Comparison of ENCODE assay signal across 14 cellular contexts in genomic region chr22:48096846-48097665, GRCh38.
DNase-seq lines count a peak whose midpoint lies in the region; ATAC-seq, FAIRE-seq and TF ChIP-seq lines count a peak whose summit lies in the region.
"Had no signal": no experiment of that assay in that cellular context is flagged by ENCODE, and none has a peak within 500 bp of the region (broad histone marks: within the 10 kb centered on the region; RNA-seq: fewer than 3 reads in every experiment).

No MANE protein-coding gene starts in this region.

- H3K4me3 ChIP-seq in coronary artery: no peak overlapping the region
- no peak overlapping the region for H3K4me3 ChIP-seq in suprapubic skin
- H3K4me3 ChIP-seq in kidney (ENCODE audit: low read length in 2 of 2): no peak overlapping the region
- H3K4me3 ChIP-seq: right atrium auricular region, transverse colon had no signal

- H3K4me1 Mint-ChIP-seq in activated T-cell treated with anti-CD3 and anti-CD28 coated beads, Interleukin-2, amount 50 U/mL, for 24 hours (ENCODE audit: low read depth): peaks cover 25% of the 10 kb centered on the region
- H3K4me1 Mint-ChIP-seq in IgD-negative memory B cell: peaks cover 34 to 40% (median 35%) of the 10 kb centered on the region in 3 donors

- H3K27me3 ChIP-seq in suprapubic skin: peaks cover 18% of the 10 kb centered on the region
- H3K27me3 ChIP-seq: right atrium auricular region, transverse colon had no signal

- ATAC-seq in HG03442 (IDR thresholded peaks at IDR 0.05; ENCODE audit: unreplicated experiment): no peak

- H3K36me3 ChIP-seq in suprapubic skin (no peaks in the 10 kb centered on the region), kidney (ENCODE audit: control insufficient read depth in 1 of 2, insufficient read depth in 2 of 2, low read length in 2 of 2) (no peaks in the 10 kb centered on the region)
- H3K36me3 ChIP-seq: right atrium auricular region, transverse colon had no signal

- H3K4me1 ChIP-seq in suprapubic skin (no peaks in the 10 kb centered on the region), kidney (ENCODE audit: control insufficient read depth in 1 of 2, insufficient read depth in 1 of 2, low read depth in 1 of 2, low read length in 2 of 2) (no peaks in the 10 kb centered on the region)
- H3K4me1 ChIP-seq: right atrium auricular region, transverse colon had no signal

- no peak overlapping the region for H3K4me3 Mint-ChIP-seq in activated T-cell treated with anti-CD3 and anti-CD28 coated beads, Interleukin-2, amount 50 U/mL, for 24 hours
- peak overlapping the region in 2 of 4 donors; percentile 80 to 86 for H3K4me3 Mint-ChIP-seq in IgD-negative memory B cell

- H3K27me3 Mint-ChIP-seq in activated T-cell treated with anti-CD3 and anti-CD28 coated beads, Interleukin-2, amount 50 U/mL, for 24 hours: no peaks in the 10 kb centered on the region
- H3K27me3 Mint-ChIP-seq in IgD-negative memory B cell: peaks cover 4% of the 10 kb centered on the region

- H3K9ac ChIP-seq in kidney (ENCODE audit: low read length in 2 of 2): no peak overlapping the region

- no peak overlapping the region for H3K27ac ChIP-seq in coronary artery
- no peak overlapping the region for H3K27ac ChIP-seq in suprapubic skin
- no peak overlapping the region for H3K27ac ChIP-seq in kidney (ENCODE audit: low read depth in 2 of 2, low read length in 2 of 2)
- H3K27ac ChIP-seq: right atrium auricular region had no signal

- WGBS in suprapubic skin: 64% methylated on average over 11 of the region's 13 CpGs

- intact Hi-C loops in kidney (cut with DNase I): no loop called here

- H3K9me3 ChIP-seq in suprapubic skin: no peaks in the 10 kb centered on the region
- no peaks in the 10 kb centered on the region for H3K9me3 ChIP-seq in kidney (ENCODE audit: control insufficient read depth in 1 of 2, low read length in 2 of 2)
- H3K9me3 ChIP-seq: right atrium auricular region, transverse colon had no signal

- TF ChIP-seq CTCF in coronary artery (IDR thresholded peaks at IDR 0.05) (no peak), suprapubic skin (IDR thresholded peaks at IDR 0.05) (no peak), kidney (IDR thresholded peaks at IDR 0.05; ENCODE audit: borderline replicate concordance, extremely low read depth, insufficient read depth) (no peak)

- FAIRE-seq in kidney (lab: Jason Lieb, UNC): no peak

- no peak for TF ChIP-seq POLR2A in suprapubic skin (IDR thresholded peaks at IDR 0.05)

- peak overlapping the region; percentile 37 for H3K27ac Mint-ChIP-seq in activated T-cell treated with anti-CD3 and anti-CD28 coated beads, Interleukin-2, amount 50 U/mL, for 24 hours
- H3K27ac Mint-ChIP-seq in IgD-negative memory B cell: peak overlapping the region in 2 of 3 donors; percentile 91 to 93

- peak; percentile 18 for DNase-seq in activated T-cell treated with anti-CD3 and anti-CD28 coated beads, Interleukin-2, amount 50 U/mL, for 24 hours
- no peak for DNase-seq in activated T-cell treated with anti-CD3 and anti-CD28 coated beads, Interleukin-2, amount 50 U/mL, for 1 hour
- peak; percentile 53 for DNase-seq in coronary artery (ENCODE audit: low spot score)
- peak; percentile 50 to 57 for DNase-seq in suprapubic skin (ENCODE audit: low spot score in 2 of 2)
- DNase-seq in kidney: no peak
- no peak for DNase-seq in ureter (ENCODE audit: low spot score)
- DNase-seq: Calu3, foreskin melanocyte, IMR-90, NCI-H226, transverse colon had no signal

- H3K9me3 Mint-ChIP-seq in activated T-cell treated with anti-CD3 and anti-CD28 coated beads, Interleukin-2, amount 50 U/mL, for 24 hours: no peaks in the 10 kb centered on the region
- H3K9me3 Mint-ChIP-seq in IgD-negative memory B cell: peaks cover 1 to 2% (median 1%) of the 10 kb centered on the region in 3 donors

- TF ChIP-seq EP300 in suprapubic skin (IDR thresholded peaks at IDR 0.05): no peak

- no peaks in the 10 kb centered on the region for H3K36me3 Mint-ChIP-seq in activated T-cell treated with anti-CD3 and anti-CD28 coated beads, Interleukin-2, amount 50 U/mL, for 24 hours (ENCODE audit: low read depth)
- no peaks in the 10 kb centered on the region for H3K36me3 Mint-ChIP-seq in IgD-negative memory B cell

Comparison
In these comparisons a context has a peak if more than half of its experiments do, and no peak if none do; other contexts are left out.
1. DNase-seq: peak in activated T-cell treated with anti-CD3 and anti-CD28 coated beads, Interleukin-2, amount 50 U/mL, for 24 hours (single experiment), coronary artery (single experiment) and suprapubic skin (2 of 2); none in activated T-cell treated with anti-CD3 and anti-CD28 coated beads, Interleukin-2, amount 50 U/mL, for 1 hour (single experiment), kidney (single experiment) and ureter (single experiment).